In the genomic region with DNA sequence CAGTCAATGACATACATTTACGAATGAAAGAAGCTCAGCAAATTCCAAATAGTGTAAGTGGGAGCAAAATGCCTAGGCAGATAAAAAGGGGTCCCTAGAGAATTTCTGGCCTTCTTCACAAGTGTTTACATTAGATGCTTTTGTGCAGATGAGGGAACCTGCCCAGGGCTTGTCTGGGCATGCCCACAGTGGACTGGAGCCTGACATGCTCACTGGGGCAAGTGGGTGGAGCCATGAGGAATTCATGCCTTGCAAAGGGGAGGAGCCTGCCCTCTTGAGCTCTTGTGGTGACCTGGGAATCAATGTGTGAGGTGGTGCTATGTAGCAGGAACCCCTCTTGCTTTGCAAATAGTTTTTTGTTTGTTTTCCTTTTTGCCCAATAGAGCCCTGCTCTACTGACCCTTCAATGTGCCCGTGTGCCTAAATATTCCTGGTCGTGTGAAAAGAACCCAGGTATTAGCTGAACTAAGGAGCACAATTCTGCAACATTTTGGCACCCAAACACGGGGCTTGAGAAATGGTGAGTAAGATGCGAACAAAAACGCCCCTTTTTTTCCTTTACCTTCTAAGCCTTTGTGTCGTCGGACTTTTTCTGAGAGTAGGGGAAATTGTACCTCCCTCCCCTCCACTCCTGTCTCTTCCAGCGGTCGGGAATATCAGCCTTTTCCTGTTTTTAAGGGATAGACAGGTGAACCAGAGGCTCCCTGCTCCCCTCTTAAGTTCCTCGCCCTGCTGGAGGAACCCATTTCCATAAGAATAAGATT, we compare ENCODE assay signal across 8 cellular contexts.
DNase-seq lines count a peak whose midpoint lies in the region; ATAC-seq and TF ChIP-seq lines count a peak whose summit lies in the region.

No MANE protein-coding gene starts in this region.

- 75 to 78% (median 77%) methylated on average over 11 of the region's 11 CpGs for WGBS in heart left ventricle, 4 donors

- H3K9me3 Mint-ChIP-seq in natural killer cell, result peaks cover 7 to 8% of the 10 kb centered on the region in 2 donors

- H3K36me3 ChIP-seq in heart left ventricle, result no peaks in the 10 kb centered on the region

- no peak overlapping the region for H3K4me3 Mint-ChIP-seq in natural killer cell

- H3K27me3 Mint-ChIP-seq in natural killer cell (ENCODE audit: low read depth in 2 of 2), result no peaks in the 10 kb centered on the region

- peaks cover 0 to 21% (median 10%) of the 10 kb centered on the region in 12 donors for H3K9me3 ChIP-seq in heart left ventricle

- H3K27me3 ChIP-seq in heart left ventricle, result no peaks in the 10 kb centered on the region

- H3K27ac ChIP-seq in heart left ventricle, result no peak overlapping the region

- no peak overlapping the region for H3K27ac Mint-ChIP-seq in natural killer cell

- no peak for TF ChIP-seq POLR2A in heart left ventricle (IDR thresholded peaks at IDR 0.05)

- ATAC-seq in GM18511 (IDR thresholded peaks at IDR 0.05; ENCODE audit: unreplicated experiment), result peak; percentile 98
- ATAC-seq in HG02870 (IDR thresholded peaks at IDR 0.05; ENCODE audit: unreplicated experiment), result peak; percentile 85
- ATAC-seq in natural killer cell, result no peak
- no peak for ATAC-seq in heart left ventricle

- peak overlapping the region in 3 of 12 donors; percentile 6 to 36 (median 16) for H3K4me3 ChIP-seq in heart left ventricle

- peaks cover 5% of the 10 kb centered on the region for H3K36me3 Mint-ChIP-seq in natural killer cell

- H3K4me1 Mint-ChIP-seq in natural killer cell, result no peaks in the 10 kb centered on the region

- intact Hi-C loops in natural killer cell (cut with micrococcal nuclease) (no loop called here), heart left ventricle (cut with DNase I) (no loop called here)

- DNase-seq in AG08396 (ENCODE audit: low spot score) (peak; percentile 12), OCI-M1 (lab: John Stamatoyannopoulos, UW) (peak; percentile 92), iPS DF 19.7 (ENCODE audit: low read depth, low spot score) (peak; percentile 88), natural killer cell (no peak), heart left ventricle (no peak)
- DNase-seq in activated CD4-positive, alpha-beta T cell treated with anti-CD3 and anti-CD28 coated beads, Interleukin-2, amount 50 U/mL, for 4 hours, result no peak

- TF ChIP-seq CTCF in natural killer cell (IDR thresholded peaks at IDR 0.05), result no peak
- no peak for TF ChIP-seq CTCF in heart left ventricle (IDR thresholded peaks at IDR 0.05)

- no peaks in the 10 kb centered on the region for H3K4me1 ChIP-seq in heart left ventricle

Comparison
In these comparisons a context has a peak if more than half of its experiments do, and no peak if none do; other contexts are left out.
1. DNase-seq: peak in AG08396 (single experiment), OCI-M1 (single experiment) and iPS DF 19.7 (single experiment); none in natural killer cell (single experiment), activated CD4-positive, alpha-beta T cell treated with anti-CD3 and anti-CD28 coated beads, Interleukin-2, amount 50 U/mL, for 4 hours (0 of 2) and heart left ventricle (0 of 5).
2. ATAC-seq: peak in GM18511 (single experiment) and HG02870 (single experiment); none in natural killer cell (0 of 3) and heart left ventricle (0 of 4).